ENCODE assay signal across 30 cellular contexts in the genomic region with DNA sequence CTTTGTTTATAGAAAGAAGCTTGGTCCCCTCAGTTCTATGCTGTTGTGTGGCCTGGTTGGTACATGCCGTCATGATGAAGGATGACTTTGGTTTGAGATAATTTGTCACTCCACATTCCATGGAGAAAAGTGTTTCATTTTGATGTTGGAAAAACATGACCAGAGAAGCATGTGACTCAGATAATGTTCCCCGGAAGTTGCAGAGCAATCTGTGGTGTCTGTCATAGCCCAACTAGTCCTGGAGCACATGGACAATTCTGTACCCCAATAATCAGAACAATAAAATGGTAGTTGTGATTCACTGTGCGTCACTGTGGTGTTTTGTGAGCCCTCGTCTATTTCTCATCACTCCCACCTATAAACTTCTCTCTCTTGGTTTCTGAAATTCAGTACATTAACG.
"Had no signal": no experiment of that assay in that cellular context is flagged by ENCODE, and none has a peak within 500 bp of the region (broad histone marks: within the 10 kb centered on the region; RNA-seq: fewer than 3 reads in every experiment).

No MANE protein-coding gene starts in this region.

- H3K4me3 ChIP-seq: cardiac muscle cell, colonic mucosa, Peyer's patch had no signal

- DNase-seq: activated B cell treated with CpG ODN at 0.5 μM for 24 hours; activated CD4-positive, alpha-beta memory T cell treated with anti-CD3 and anti-CD28 coated beads for 36 hours; activated CD4-positive, alpha-beta T cell treated with anti-CD3 and anti-CD28 coated beads for 4 hours; activated CD4-positive, alpha-beta T cell treated with anti-CD3 and anti-CD28 coated beads, Interleukin-2, amount 50 U/mL, for 1 hour; activated CD4-positive, CD25-positive, alpha-beta regulatory T cell treated with anti-CD3 and anti-CD28 coated beads, Interleukin-2, amount 50 U/mL, for 72 hours; activated CD8-positive, alpha-beta memory T cell treated with anti-CD3 and anti-CD28 coated beads, Interleukin-2, amount 50 U/mL, for 4 hours; activated effector memory CD4-positive, alpha-beta T cell treated with Interleukin-2 at 50 U/mL for 16 hours; activated naive CD4-positive, alpha-beta T cell treated with anti-CD3 and anti-CD28 coated beads, Interleukin-2, amount 10 ng/mL, durations not matched to agents 7 days and 5 days; activated naive CD8-positive, alpha-beta T cell treated with anti-CD3 and anti-CD28 coated beads, Interleukin-2, amount 50 U/mL, for 24 hours; activated T-cell treated with anti-CD3 and anti-CD28 coated beads for 4 hours; activated T-cell treated with anti-CD3 and anti-CD28 coated beads, Interleukin-2, amount 50 U/mL, for 4 hours; amniotic stem cell; aorta; colonic mucosa; MM.1S; MV-4-11; NCI-H1092; NCI-H1436 treated with DMSO at 0.1 percent for 48 hours; NCI-H1694 treated with DMSO at 0.1 percent for 48 hours; NCI-H2029; NCI-H510A; NCI-H526; NCI-H748 treated with DMSO at 0.1 percent for 48 hours; NK-92 treated with Interleukin-12 subunit alpha and Interleukin-12 subunit beta, amount 100 ng/mL, for 24 hours; PC-3; Peyer's patch; Right ventricle myocardium superior; SW 1271; T-helper 1 cell had no signal

- H3K4me1 ChIP-seq: colonic mucosa, Peyer's patch had no signal

- H3K27ac ChIP-seq: cardiac muscle cell, colonic mucosa, Peyer's patch had no signal

- ATAC-seq: activated naive CD8-positive, alpha-beta T cell treated with anti-CD3 and anti-CD28 coated beads, Interleukin-2, amount 50 U/mL, for 24 hours; activated T-cell treated with anti-CD3 and anti-CD28 coated beads, Interleukin-2, amount 50 U/mL, for 4 hours; PC-3 had no signal

- H3K9me3 ChIP-seq: colonic mucosa, Peyer's patch had no signal

- H3K27me3 ChIP-seq: cardiac muscle cell, colonic mucosa, Peyer's patch had no signal

- H3K36me3 ChIP-seq: cardiac muscle cell, colonic mucosa, Peyer's patch had no signal
